Comparison of ENCODE assay signal across 7 cellular contexts in genomic region chr5:694042-694431, GRCh38. TPM values are rescaled to one million over a fixed set of nuclear protein-coding genes. Genes with fewer than 3 reads are reported as not detected.
DNase-seq lines count a peak whose midpoint lies in the region; ATAC-seq and TF ChIP-seq lines count a peak whose summit lies in the region.
"Not testable (repeated sequence)": the region's sequence is repeated elsewhere in the genome, so short reads cannot be mapped to it uniquely, and the experiment has no call there.

No MANE protein-coding gene starts in this region.

- H3K9me3 Mint-ChIP-seq in dendritic cell treated with granulocyte-macrophage colony-stimulating factor and Interleukin-4, amounts not matched to agents 40 ng/mL and 50 ng/mL, for 4 days, result not testable (repeated sequence)

- POLR2A ChIA-PET in HCT116 (lab: Charles Lee), result not testable (repeated sequence)

- CTCF ChIA-PET in HCT116 (lab: Charles Lee), result not testable (repeated sequence)

- WGBS in stomach, 5 donors, result 4 to 6% (median 5%) methylated on average over 9 to 13 of the region's 22 CpGs; no CpG with 5 or more reads in 1 of the 5 donors

- H4K20me1 ChIP-seq in HCT116 (ENCODE audit: insufficient read depth), result not testable (repeated sequence)

- H3K9ac ChIP-seq in HCT116 (ENCODE audit: low read length), result not testable (repeated sequence)
- H3K9ac ChIP-seq in mucosa of rectum (ENCODE audit: low read depth in 1 of 2, low read length in 2 of 2), result peak overlapping the region in 1 of 2 donors; percentile 75

- not testable (repeated sequence) for BruUV-seq in HCT116 (replicated peaks; lab: Mats Ljungman, UMichigan)

- not testable (repeated sequence) for H3K27me3 ChIP-seq in HCT116 (ENCODE audit: insufficient read depth, low read length); mucosa of rectum (ENCODE audit: control insufficient read depth in 2 of 2, insufficient read depth in 2 of 2, low read length in 2 of 2); stomach

- peak overlapping the region; percentile 34 for H3K4me3 Mint-ChIP-seq in dendritic cell treated with granulocyte-macrophage colony-stimulating factor and Interleukin-4, amounts not matched to agents 40 ng/mL and 50 ng/mL, for 4 days

- peaks cover 42% of the 10 kb centered on the region for H3K27me3 Mint-ChIP-seq in dendritic cell treated with granulocyte-macrophage colony-stimulating factor and Interleukin-4, amounts not matched to agents 40 ng/mL and 50 ng/mL, for 4 days

- peak overlapping the region; percentile 36 for H3K4me2 ChIP-seq in HCT116 (ENCODE audit: low read length)

- intact Hi-C loops in HCT116 (cut with micrococcal nuclease); dendritic cell treated with granulocyte-macrophage colony-stimulating factor and Interleukin-4, amounts not matched to agents 40 ng/mL and 50 ng/mL, for 4 days (cut with micrococcal nuclease); left ventricle myocardium superior (cut with micrococcal nuclease); stomach (cut with DNase I; ENCODE audit: low total_unique reads): not testable (repeated sequence)

- H3K4me3 ChIP-seq in HCT116 (replicated peaks in 1 of 2; ENCODE audit: low read depth in 1 of 2, low read length in 2 of 2) (peak overlapping the region; percentile 28 to 30), mucosa of rectum (ENCODE audit: low read length in 2 of 2) (peak overlapping the region; percentile 13 to 78), stomach (peak overlapping the region; percentile 54 to 74 (median 60))

- TF ChIP-seq POLR2A in HCT116 (IDR thresholded peaks at IDR 0.05; ENCODE audit: borderline replicate concordance, extremely low read depth, insufficient read depth, insufficient read length); stomach (IDR thresholded peaks at IDR 0.05): not testable (repeated sequence)

- H3K9me2 ChIP-seq in HCT116 (ENCODE audit: insufficient read depth), result not testable (repeated sequence)

- DNase-seq in HCT116 (ENCODE audit: low read depth, low spot score); left ventricle myocardium superior; stomach: not testable (repeated sequence)
- DNase-seq in NCI-H69 (lab: John Stamatoyannopoulos, UW), result peak; percentile 26
- peak; percentile 60 for DNase-seq in activated CD8-positive, alpha-beta memory T cell treated with anti-CD3 and anti-CD28 coated beads, Interleukin-2, amount 50 U/mL, for 48 hours

- not testable (repeated sequence) for TF ChIP-seq RAD21 in HCT116 (IDR thresholded peaks at IDR 0.05; ENCODE audit: low read depth)

- not testable (repeated sequence) for H3K4me1 ChIP-seq in HCT116 (ENCODE audit: control insufficient read depth in 1 of 2, insufficient read depth in 2 of 2, low read length in 2 of 2); mucosa of rectum (ENCODE audit: control insufficient read depth in 2 of 2, insufficient read depth in 2 of 2, low read length in 2 of 2)
- H3K4me1 ChIP-seq in stomach, result peaks cover 0 to 13% (median 10%) of the 10 kb centered on the region in 4 donors

- TF ChIP-seq EP300 in stomach (IDR thresholded peaks at IDR 0.05), result not testable (repeated sequence)

- ATAC-seq in HCT116, result not testable (repeated sequence)
- ATAC-seq in left ventricle myocardium superior, result peak; percentile 24

- H3K36me3 Mint-ChIP-seq in dendritic cell treated with granulocyte-macrophage colony-stimulating factor and Interleukin-4, amounts not matched to agents 40 ng/mL and 50 ng/mL, for 4 days (ENCODE audit: low read depth), result not testable (repeated sequence)

- not testable (repeated sequence) for H3K36me3 ChIP-seq in HCT116 (ENCODE audit: control insufficient read depth in 1 of 2, insufficient read depth in 2 of 2, low read length in 2 of 2); mucosa of rectum (ENCODE audit: control insufficient read depth in 2 of 2, insufficient read depth in 2 of 2, low read length in 2 of 2); stomach

- not testable (repeated sequence) for H3K79me2 ChIP-seq in HCT116 (ENCODE audit: insufficient read depth, low read length)

- not testable (repeated sequence) for H2AFZ ChIP-seq in HCT116 (ENCODE audit: low read depth, low read length, poor library complexity, severe bottlenecking)

- not testable (repeated sequence) for H3K4me1 Mint-ChIP-seq in dendritic cell treated with granulocyte-macrophage colony-stimulating factor and Interleukin-4, amounts not matched to agents 40 ng/mL and 50 ng/mL, for 4 days (ENCODE audit: low read depth)

- not testable (repeated sequence) for H3K9me3 ChIP-seq in HCT116 (ENCODE audit: control insufficient read depth in 1 of 2, insufficient read depth in 1 of 2, low read depth in 1 of 2, low read length in 2 of 2); mucosa of rectum (ENCODE audit: control insufficient read depth in 2 of 2, low read length in 2 of 2)
- peaks cover 0 to 14% (median 14%) of the 10 kb centered on the region in 4 donors for H3K9me3 ChIP-seq in stomach

- not testable (repeated sequence) for TF ChIP-seq CTCF in HCT116 (IDR thresholded peaks at IDR 0.05 in 2 of 3, conservative IDR thresholded peaks at IDR 0.05 in 1 of 3; ENCODE audit: borderline replicate concordance in 1 of 3, insufficient read depth in 1 of 3, low read depth in 2 of 3, low read length in 2 of 3); stomach (IDR thresholded peaks at IDR 0.05)

- RAD21 ChIA-PET in HCT116 (lab: Charles Lee; ENCODE audit: low non-redundant PET in 1 of 2, low total read pairs in 2 of 2, uncharacterized antibody in 2 of 2, unreplicated experiment in 2 of 2), result not testable (repeated sequence)

- not testable (repeated sequence) for H3K27ac Mint-ChIP-seq in dendritic cell treated with granulocyte-macrophage colony-stimulating factor and Interleukin-4, amounts not matched to agents 40 ng/mL and 50 ng/mL, for 4 days

- H3K27ac ChIP-seq in HCT116 (ENCODE audit: low read depth, low read length); mucosa of rectum (ENCODE audit: low read depth in 2 of 2, low read length in 2 of 2): not testable (repeated sequence)
- peak overlapping the region in 1 of 5 donors; percentile 71 for H3K27ac ChIP-seq in stomach

RNA-seq across cellular contexts. Expression of gene TPPP, which starts 0.9 kb away (rescaled TPM):
- 3.9 TPM for total RNA-seq in HCT116 (2021; ENCODE audit: unreplicated experiment)
- 3.9 and 4.3 TPM in 2 replicates for polyA plus RNA-seq in HCT116 (2012)
- 34.8 TPM for total RNA-seq in left ventricle myocardium superior
- total RNA-seq in stomach, result 10 to 100 TPM in 1 of 5 donors, 1 to 10 TPM in 4; 2.4 to 11.0 (median 5.2) TPM
- polyA plus RNA-seq in stomach, result 1 to 10 TPM; 1.2 to 1.7 (median 1.3) TPM
